15 cellular contexts compared by ENCODE assay signal in genomic region chr15:69823223-69823907, GRCh38.
DNase-seq lines count a peak whose midpoint lies in the region; ATAC-seq, FAIRE-seq and TF ChIP-seq lines count a peak whose summit lies in the region.
"Had no signal": no experiment of that assay in that cellular context is flagged by ENCODE, and none has a peak within 500 bp of the region (broad histone marks: within the 10 kb centered on the region; RNA-seq: fewer than 3 reads in every experiment).

No MANE protein-coding gene starts in this region.

- H3T11ph ChIP-seq in H9 (ENCODE audit: low read length) = no peak overlapping the region

- H3K27me3 Mint-ChIP-seq in activated naive CD4-positive, alpha-beta T cell treated with anti-CD3 and anti-CD28 coated beads, Interleukin-2, amount 10 ng/mL, durations not matched to agents 7 days and 5 days = peaks cover 69% of the 10 kb centered on the region
- H3K27me3 Mint-ChIP-seq in H9 (ENCODE audit: low read depth) = peaks cover 39% of the 10 kb centered on the region

- H3K14ac ChIP-seq in H9 (ENCODE audit: insufficient read depth, low read length) = no peak overlapping the region

- H3K4me1 ChIP-seq in left lung (no peaks in the 10 kb centered on the region), H9 (ENCODE audit: insufficient read depth, low read length) (peaks cover 6% of the 10 kb centered on the region; the same call in 1 of the 2 replicates)

- H2BK5ac ChIP-seq in H9 (ENCODE audit: insufficient read length, low read length) = no peak overlapping the region

- no peak overlapping the region for H2AFZ ChIP-seq in H9 (ENCODE audit: low read length)

- H3K27ac Mint-ChIP-seq in activated naive CD4-positive, alpha-beta T cell treated with anti-CD3 and anti-CD28 coated beads, Interleukin-2, amount 10 ng/mL, durations not matched to agents 7 days and 5 days = no peak overlapping the region
- H3K27ac Mint-ChIP-seq in H9 = peak overlapping the region in 1 of 3 experiments; percentile 23; a peak in 1 of 7 replicates

- H3K9me3 Mint-ChIP-seq in activated naive CD4-positive, alpha-beta T cell treated with anti-CD3 and anti-CD28 coated beads, Interleukin-2, amount 10 ng/mL, durations not matched to agents 7 days and 5 days = no peaks in the 10 kb centered on the region
- no peaks in the 10 kb centered on the region; a peak in 2 of 5 replicates for H3K9me3 Mint-ChIP-seq in H9

- no peak overlapping the region for H2BK120ac ChIP-seq in H9 (ENCODE audit: low read depth, low read length, poor library complexity, severe bottlenecking)

- DNase-seq in DMS 273 (lab: John Stamatoyannopoulos, UW; ENCODE audit: unreplicated experiment) = peak; percentile 4
- no peak for DNase-seq in DMS 273 treated with DMSO at 0.1 percent for 48 hours (lab: John Stamatoyannopoulos, UW)
- DNase-seq in OCI-M1 (lab: John Stamatoyannopoulos, UW) = peak; percentile 46
- peak; percentile 5 for DNase-seq in fibroblast of mammary gland (ENCODE audit: low read depth)
- DNase-seq in urothelium cell line (ENCODE audit: low spot score) = no peak
- DNase-seq in activated naive CD4-positive, alpha-beta T cell treated with anti-CD3 and anti-CD28 coated beads, Interleukin-2, amount 10 ng/mL, durations not matched to agents 7 days and 5 days = no peak
- no peak for DNase-seq in left lung
- DNase-seq in H9 = no peak
- DNase-seq: activated naive CD4-positive, alpha-beta T cell treated with anti-CD3 and anti-CD28 coated beads, Interleukin-2, amount 50 U/mL, for 16 hours; hippocampal formation; NCI-H510A; Right ventricle myocardium superior had no signal

- no CpG with 5 or more reads among the region's 8 CpGs for WGBS in H9 (ENCODE audit: extremely low coverage, insufficient read length, low lambda C conversion rate)

- H3K36me3 ChIP-seq in left lung = no peaks in the 10 kb centered on the region
- H3K36me3 ChIP-seq: thoracic aorta had no signal

- H3K4me3 Mint-ChIP-seq in activated naive CD4-positive, alpha-beta T cell treated with anti-CD3 and anti-CD28 coated beads, Interleukin-2, amount 10 ng/mL, durations not matched to agents 7 days and 5 days = no peak overlapping the region
- no peak overlapping the region for H3K4me3 Mint-ChIP-seq in H9

- no peaks in the 10 kb centered on the region for H3K79me2 ChIP-seq in H9 (ENCODE audit: insufficient read depth, low read length)

- no peak overlapping the region for H3K4me2 ChIP-seq in H9 (ENCODE audit: insufficient read depth, insufficient read length, low read length)

- H2AK5ac ChIP-seq in H9 (ENCODE audit: insufficient read length, low read length) = no peak overlapping the region

- TF ChIP-seq CTCF in fibroblast of mammary gland (conservative IDR thresholded peaks at IDR 0.05; ENCODE audit: control insufficient read depth, insufficient read depth, low read depth, low read length) = no peak
- TF ChIP-seq CTCF in left lung (IDR thresholded peaks at IDR 0.05) = no peak
- TF ChIP-seq CTCF in H9 (conservative IDR thresholded peaks at IDR 0.05) = no peak

- no peak overlapping the region for H2BK15ac ChIP-seq in H9 (ENCODE audit: low read depth, low read length)

- H3K9ac ChIP-seq in H9 (ENCODE audit: extremely low read depth, insufficient read length, low read length) = no peak overlapping the region

- H4K91ac ChIP-seq in H9 (ENCODE audit: insufficient read length, low read depth, low read length) = no peak overlapping the region

- no peak overlapping the region for H3K23ac ChIP-seq in H9 (ENCODE audit: insufficient read length, low read depth, low read length)

- no peaks in the 10 kb centered on the region for H3K36me3 Mint-ChIP-seq in activated naive CD4-positive, alpha-beta T cell treated with anti-CD3 and anti-CD28 coated beads, Interleukin-2, amount 10 ng/mL, durations not matched to agents 7 days and 5 days
- no peaks in the 10 kb centered on the region; a peak in 2 of 7 replicates for H3K36me3 Mint-ChIP-seq in H9 (ENCODE audit: insufficient read depth in 1 of 3, low read depth in 3 of 3)

- H3K27me3 ChIP-seq in left lung = peaks cover 0 to 5% of the 10 kb centered on the region in 2 donors
- H3K27me3 ChIP-seq in H9 (ENCODE audit: insufficient read depth, low read length) = no peaks in the 10 kb centered on the region

- H3K4me1 Mint-ChIP-seq in activated naive CD4-positive, alpha-beta T cell treated with anti-CD3 and anti-CD28 coated beads, Interleukin-2, amount 10 ng/mL, durations not matched to agents 7 days and 5 days = no peaks in the 10 kb centered on the region
- peaks cover 34 to 38% of the 10 kb centered on the region in 2 experiments for H3K4me1 Mint-ChIP-seq in H9

- H3K9me3 ChIP-seq in left lung (no peaks in the 10 kb centered on the region), H9 (ENCODE audit: control insufficient read depth, low read depth, low read length) (no peaks in the 10 kb centered on the region)
- H3K9me3 ChIP-seq: thoracic aorta had no signal

- no peak for ATAC-seq in left lung

- H2BK20ac ChIP-seq in H9 (ENCODE audit: low read depth, low read length, poor library complexity, severe bottlenecking) = no peak overlapping the region

- H3K4me3 ChIP-seq in fibroblast of mammary gland (ENCODE audit: control insufficient read depth, low read depth, low read length) (no peak overlapping the region), left lung (no peak overlapping the region)
- H3K4me3 ChIP-seq: thoracic aorta had no signal

- no peaks in the 10 kb centered on the region for H4K20me1 ChIP-seq in H9 (ENCODE audit: control insufficient read depth, insufficient read depth, insufficient read length)

- H3K79me1 ChIP-seq in H9 (ENCODE audit: insufficient read depth, low read depth, low read length, poor library complexity, severe bottlenecking) = no peaks in the 10 kb centered on the region

- no peaks in the 10 kb centered on the region for H3K23me2 ChIP-seq in H9 (ENCODE audit: insufficient read length, low read depth, low read length, poor library complexity, severe bottlenecking)

- no peak overlapping the region for H3K56ac ChIP-seq in H9 (ENCODE audit: insufficient read length, low read depth, low read length)

- CTCF ChIA-PET in activated naive CD4-positive, alpha-beta T cell treated with anti-CD3 and anti-CD28 coated beads, Interleukin-2, amount 10 ng/mL, durations not matched to agents 7 days and 5 days (lab: Charles Lee) = no interaction called here

- no peak overlapping the region for H3K4ac ChIP-seq in H9 (ENCODE audit: low read depth, low read length)

- no peak overlapping the region for H3K27ac ChIP-seq in left lung
- no peak overlapping the region for H3K27ac ChIP-seq in H9 (ENCODE audit: insufficient read length, low read depth, low read length)
- H3K27ac ChIP-seq: 22Rv1, thoracic aorta had no signal

- H2BK12ac ChIP-seq in H9 (ENCODE audit: insufficient read length, low read depth, low read length) = no peak overlapping the region

- peak; percentile 63 for FAIRE-seq in urothelium cell line (lab: Jason Lieb, UNC)
- FAIRE-seq: TTC549 had no signal

- no peak overlapping the region for H4K5ac ChIP-seq in H9 (ENCODE audit: insufficient read length, low read depth, low read length)

- H4K8ac ChIP-seq in H9 (replicated peaks; ENCODE audit: insufficient read length, low read depth, low read length) = no peak overlapping the region

- H3K18ac ChIP-seq in H9 (ENCODE audit: insufficient read length, low read depth, low read length) = no peak overlapping the region

- intact Hi-C loops in left lung (cut with DNase I) = no loop called here

Comparison
In these comparisons a context has a peak if more than half of its experiments do, and no peak if none do; other contexts are left out.
1. DNase-seq: peak in DMS 273 (single experiment), OCI-M1 (single experiment) and fibroblast of mammary gland (single experiment); none in DMS 273 treated with DMSO at 0.1 percent for 48 hours (single experiment), urothelium cell line (single experiment), activated naive CD4-positive, alpha-beta T cell treated with anti-CD3 and anti-CD28 coated beads, Interleukin-2, amount 10 ng/mL, durations not matched to agents 7 days and 5 days (single experiment), left lung (0 of 2) and H9 (single experiment).